15 cellular contexts compared by ENCODE assay signal in genomic region chr21:35265170-35265877, GRCh38.
DNase-seq lines count a peak whose midpoint lies in the region; ATAC-seq, FAIRE-seq and TF ChIP-seq lines count a peak whose summit lies in the region.
"Had no signal": no experiment of that assay in that cellular context is flagged by ENCODE, and none has a peak within 500 bp of the region (broad histone marks: within the 10 kb centered on the region; RNA-seq: fewer than 3 reads in every experiment).

No MANE protein-coding gene starts in this region.

- H3K23ac ChIP-seq in trophoblast cell (ENCODE audit: low read length), result no peak overlapping the region

- no peaks in the 10 kb centered on the region for H3K27me3 ChIP-seq in trophoblast cell (ENCODE audit: insufficient read depth, low read length)
- H3K27me3 ChIP-seq in right atrium auricular region, result no peaks in the 10 kb centered on the region
- H3K27me3 ChIP-seq: neural progenitor cell, testis had no signal

- no peak for TF ChIP-seq CTCF in right atrium auricular region (IDR thresholded peaks at IDR 0.05)

- H2BK120ac ChIP-seq in trophoblast cell (ENCODE audit: insufficient read depth, low read length, poor library complexity), result no peak overlapping the region

- no peak overlapping the region for H4K12ac ChIP-seq in trophoblast cell (ENCODE audit: low read depth, low read length)

- peaks cover 1% of the 10 kb centered on the region for H3K9me3 ChIP-seq in trophoblast cell (ENCODE audit: insufficient read depth, low read depth, low read length)
- H3K9me3 ChIP-seq in right atrium auricular region, result no peaks in the 10 kb centered on the region
- H3K9me3 ChIP-seq: testis had no signal

- H2BK12ac ChIP-seq in trophoblast cell (ENCODE audit: low read length), result no peak overlapping the region

- H3K4me1 ChIP-seq in trophoblast cell (ENCODE audit: control insufficient read depth in 1 of 2, insufficient read depth in 2 of 2, low read length in 2 of 2) (peaks cover 2 to 6% of the 10 kb centered on the region in 2 experiments), right atrium auricular region (no peaks in the 10 kb centered on the region)
- H3K4me1 ChIP-seq: neural progenitor cell, testis had no signal

- H3K79me1 ChIP-seq in trophoblast cell (ENCODE audit: low read length), result no peaks in the 10 kb centered on the region

- H2AK5ac ChIP-seq in trophoblast cell (ENCODE audit: low read length), result no peak overlapping the region

- no peak overlapping the region for H4K91ac ChIP-seq in trophoblast cell (ENCODE audit: low read depth, low read length)

- no peak for ATAC-seq in HG03045 (IDR thresholded peaks at IDR 0.05; ENCODE audit: unreplicated experiment)

- H3K9ac ChIP-seq in trophoblast cell (ENCODE audit: low read length), result no peak overlapping the region
- H3K9ac ChIP-seq: KMS-11, neural progenitor cell had no signal

- DNase-seq in H54 (ENCODE audit: insufficient read length, low spot score) (no peak), RCC 7860 (ENCODE audit: low spot score) (peak; percentile 97), epithelial cell of prostate (ENCODE audit: low read depth, low spot score) (peak; percentile 82), trophoblast cell (peak; percentile 73 to 79), T-helper 9 cell (no peak), right atrium auricular region (ENCODE audit: low spot score) (no peak)
- no peak for DNase-seq in activated CD8-positive, alpha-beta memory T cell treated with anti-CD3 and anti-CD28 coated beads for 24 hours
- DNase-seq: activated CD8-positive, alpha-beta memory T cell treated with anti-CD3 and anti-CD28 coated beads, Interleukin-2, amount 50 U/mL, for 4 hours; NCI-H1930; NCI-H748 treated with DMSO at 0.1 percent for 48 hours; testis; WERI-Rb-1 had no signal

- TF ChIP-seq POLR2A in H54 (IDR thresholded peaks at IDR 0.05; ENCODE audit: low read depth, low read length), result no peak

- H3K4me2 ChIP-seq in trophoblast cell (ENCODE audit: low read length), result no peak overlapping the region
- H3K4me2 ChIP-seq: KMS-11, neural progenitor cell had no signal

- H3K4ac ChIP-seq in trophoblast cell (ENCODE audit: low read depth, low read length), result no peak overlapping the region

- peak overlapping the region; percentile 89 for H3K27ac ChIP-seq in epithelial cell of prostate
- no peak overlapping the region for H3K27ac ChIP-seq in trophoblast cell (ENCODE audit: low read depth, low read length)
- no peak overlapping the region for H3K27ac ChIP-seq in right atrium auricular region
- H3K27ac ChIP-seq: KMS-11, neural progenitor cell, testis, WERI-Rb-1 had no signal

- FAIRE-seq in H54 (lab: Jason Lieb, UNC) (peak; percentile 36), RCC 7860 (lab: Jason Lieb, UNC) (peak; percentile 89)

- H3K14ac ChIP-seq in trophoblast cell (ENCODE audit: low read length), result no peak overlapping the region

- no peak overlapping the region for H2AFZ ChIP-seq in trophoblast cell (ENCODE audit: insufficient read depth, low read length, poor library complexity)
- H2AFZ ChIP-seq: neural progenitor cell had no signal

- H3K36me3 ChIP-seq in trophoblast cell (ENCODE audit: control insufficient read depth in 1 of 2, insufficient read depth in 2 of 2, low read length in 2 of 2) (no peaks in the 10 kb centered on the region), right atrium auricular region (no peaks in the 10 kb centered on the region)
- H3K36me3 ChIP-seq: neural progenitor cell, WERI-Rb-1 had no signal

- no peak overlapping the region for H2BK5ac ChIP-seq in trophoblast cell (ENCODE audit: low read depth, low read length, poor library complexity)

- H4K8ac ChIP-seq in trophoblast cell (ENCODE audit: low read depth, low read length), result no peak overlapping the region

- no peaks in the 10 kb centered on the region for H3K79me2 ChIP-seq in trophoblast cell (ENCODE audit: control insufficient read depth, insufficient read depth, low read length, poor library complexity)

- no CpG with 5 or more reads among the region's 8 CpGs for WGBS in trophoblast cell (ENCODE audit: extremely low coverage, insufficient coverage, insufficient read length)

- H3K18ac ChIP-seq in trophoblast cell (ENCODE audit: low read length), result no peak overlapping the region

- H3K4me3 ChIP-seq in trophoblast cell (ENCODE audit: low read depth, low read length) (no peak overlapping the region), right atrium auricular region (no peak overlapping the region)
- H3K4me3 ChIP-seq: neural progenitor cell, testis had no signal

Comparison
In these comparisons a context has a peak if more than half of its experiments do, and no peak if none do; other contexts are left out.
1. DNase-seq: peak in RCC 7860 (single experiment), epithelial cell of prostate (single experiment) and trophoblast cell (2 of 2); none in H54 (single experiment), T-helper 9 cell (single experiment), activated CD8-positive, alpha-beta memory T cell treated with anti-CD3 and anti-CD28 coated beads for 24 hours (single experiment) and right atrium auricular region (single experiment).